In the genomic region with DNA sequence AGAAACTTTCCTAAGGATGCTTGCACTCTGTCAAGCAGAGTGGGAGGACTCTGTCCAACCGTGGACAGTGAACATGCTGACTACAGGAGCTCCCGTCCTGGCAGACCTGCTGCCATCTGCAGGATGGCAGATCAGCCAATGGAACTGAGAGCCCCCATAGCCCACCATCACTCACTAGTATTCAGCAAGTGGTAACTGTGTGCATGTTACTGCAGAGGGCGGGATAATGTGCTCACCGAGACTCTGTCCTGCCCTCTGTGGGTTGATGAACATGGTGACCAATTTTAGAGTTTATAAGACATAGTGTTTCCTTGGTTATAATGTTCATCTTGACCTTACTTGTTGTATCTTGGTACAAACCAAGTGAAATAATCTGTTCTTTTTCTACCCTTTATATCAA, we compare ENCODE assay signal across 8 cellular contexts. TPM values are rescaled to one million over a fixed set of nuclear protein-coding genes. Genes with fewer than 3 reads are reported as not detected.
"Had no signal": no experiment of that assay in that cellular context is flagged by ENCODE, and none has a peak within 500 bp of the region (broad histone marks: within the 10 kb centered on the region; RNA-seq: fewer than 3 reads in every experiment).

No MANE protein-coding gene starts in this region.

- H3K36me3 Mint-ChIP-seq: IgD-negative memory B cell had no signal

- ATAC-seq: HCT116 had no signal

- H3K9ac ChIP-seq: GM23248 had no signal

- H3K9me3 Mint-ChIP-seq: HFFc6 had no signal

- H3K4me3 ChIP-seq: GM23248, HAP-1 had no signal

- H2AFZ ChIP-seq: GM23248 had no signal

- H3K27ac ChIP-seq: GM23248, HL-60 had no signal

- DNase-seq: GM23248, GOT3, H7, HFFc6 had no signal

- H3K27ac Mint-ChIP-seq: HFFc6, IgD-negative memory B cell had no signal

- H3K36me3 ChIP-seq: HAP-1 had no signal

- H3K4me1 ChIP-seq: HAP-1 had no signal

- H3K9me3 ChIP-seq: HAP-1 had no signal

- H3K4me3 Mint-ChIP-seq: HFFc6, IgD-negative memory B cell had no signal

RNA-seq across cellular contexts. Expression of a gene that starts 11.5 kb away (rescaled TPM):
- polyA plus RNA-seq: GM23248 had no signal
